Comparison of ENCODE assay signal across 32 cellular contexts in the genomic region with DNA sequence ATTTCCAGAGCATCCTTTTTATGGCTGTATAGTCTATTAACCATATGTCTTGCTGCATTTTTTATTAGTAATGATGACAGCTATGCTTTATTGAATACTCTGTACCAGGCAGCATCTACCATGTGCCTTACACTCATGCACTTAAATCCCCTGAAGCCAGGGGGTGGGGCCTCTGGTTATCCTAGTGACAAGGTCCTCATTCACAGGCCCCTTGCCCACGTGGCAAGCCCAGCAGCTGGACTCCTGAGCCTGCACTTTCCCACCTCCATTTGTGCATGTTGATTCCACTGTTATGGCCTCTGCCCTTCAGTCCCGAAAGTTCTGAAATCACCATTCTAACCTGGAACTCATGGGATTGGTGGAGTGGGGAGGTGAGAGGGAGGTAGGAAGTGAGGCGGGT. TPM values are rescaled to one million over a fixed set of nuclear protein-coding genes. Genes with fewer than 3 reads are reported as not detected.
"Had no signal": no experiment of that assay in that cellular context is flagged by ENCODE, and none has a peak within 500 bp of the region (broad histone marks: within the 10 kb centered on the region; RNA-seq: fewer than 3 reads in every experiment).

No MANE protein-coding gene starts in this region.

- H3K4me2 ChIP-seq: hepatocyte had no signal

- H3K79me2 ChIP-seq: hepatocyte had no signal

- H3K27ac Mint-ChIP-seq: nephron progenitor cell, type B pancreatic cell had no signal

- H3K4me1 Mint-ChIP-seq: nephron progenitor cell had no signal

- H3K27me3 Mint-ChIP-seq: naive thymus-derived CD4-positive, alpha-beta T cell; stimulated activated memory B cell treated with anti-CD40 and anti-IgM and Interleukin-4, amounts not matched to agents 10 μg/mL and 1 μg/mL and 100 μg/mL, for 72 hours; type B pancreatic cell had no signal

- H3K27me3 ChIP-seq: dorsolateral prefrontal cortex, gastrocnemius medialis, hepatocyte, left lung, sigmoid colon, testis, tibial artery had no signal

- H3K27ac ChIP-seq: dorsolateral prefrontal cortex, epithelial cell of prostate, gastrocnemius medialis, hepatocyte, left lung, psoas muscle, sigmoid colon, testis, tibial artery had no signal

- DNase-seq: dorsolateral prefrontal cortex; effector CD4-positive, alpha-beta T cell; foreskin fibroblast; gastrocnemius medialis; kidney; left lung; mesendoderm; midbrain; naive thymus-derived CD4-positive, alpha-beta T cell; nephron progenitor cell; posterior cingulate gyrus; psoas muscle; right cardiac atrium; sigmoid colon; stimulated activated CD4-positive, alpha-beta T cell treated with anti-CD3 and anti-CD28 coated beads, Interleukin-2, amount 100 ng/mL, for 24 hours; stimulated activated CD4-positive, alpha-beta T cell treated with anti-CD3 and anti-CD28 coated beads, Interleukin-4, amount 100 ng/mL, for 24 hours; stimulated activated naive CD8-positive, alpha-beta T cell treated with anti-CD3 and anti-CD28 coated beads, Interleukin-15, Interleukin-2, amounts not matched to agents 100 U/mL and 50 U/mL, for 24 hours; substantia nigra; testis; tibial artery had no signal

- H3K4me1 ChIP-seq: gastrocnemius medialis, left lung, psoas muscle, sigmoid colon, testis had no signal

- ATAC-seq: esophagus mucosa; gastrocnemius medialis; left lung; naive thymus-derived CD4-positive, alpha-beta T cell; right cardiac atrium; stimulated activated memory B cell treated with anti-CD40 and anti-IgM and Interleukin-4, amounts not matched to agents 10 μg/mL and 1 μg/mL and 100 μg/mL, for 72 hours; stimulated activated naive CD8-positive, alpha-beta T cell treated with anti-CD3 and anti-CD28 coated beads, Interleukin-15, Interleukin-2, amounts not matched to agents 100 U/mL and 50 U/mL, for 24 hours had no signal

- H2AFZ ChIP-seq: hepatocyte had no signal

- H3K4me3 Mint-ChIP-seq: naive thymus-derived CD4-positive, alpha-beta T cell; nephron progenitor cell; stimulated activated memory B cell treated with anti-CD40 and anti-IgM and Interleukin-4, amounts not matched to agents 10 μg/mL and 1 μg/mL and 100 μg/mL, for 72 hours; type B pancreatic cell had no signal

- H3K4me3 ChIP-seq: dorsolateral prefrontal cortex, gastrocnemius medialis, hepatocyte, left lung, psoas muscle, sigmoid colon, testis, tibial artery had no signal

- H3K9me3 ChIP-seq: gastrocnemius medialis, psoas muscle, sigmoid colon, testis, tibial artery had no signal

RNA-seq across cellular contexts. Expression of a gene that starts 35.0 kb away (rescaled TPM):
- total RNA-seq: osteocyte had no signal

RNA-seq across cellular contexts. Expression of a gene that starts 46.3 kb away (rescaled TPM):
- total RNA-seq: esophagus mucosa, gastrocnemius medialis, glomerular endothelial cell, hepatocyte, kidney, left lung, lower leg skin, lung microvascular endothelial cell, mucosa of gallbladder, osteocyte, psoas muscle, renal cortical epithelial cell, right cardiac atrium, sigmoid colon, skeletal muscle tissue had no signal
- polyA plus RNA-seq: hepatocyte; naive thymus-derived CD4-positive, alpha-beta T cell; psoas muscle; right cardiac atrium had no signal
